In the genomic region with DNA sequence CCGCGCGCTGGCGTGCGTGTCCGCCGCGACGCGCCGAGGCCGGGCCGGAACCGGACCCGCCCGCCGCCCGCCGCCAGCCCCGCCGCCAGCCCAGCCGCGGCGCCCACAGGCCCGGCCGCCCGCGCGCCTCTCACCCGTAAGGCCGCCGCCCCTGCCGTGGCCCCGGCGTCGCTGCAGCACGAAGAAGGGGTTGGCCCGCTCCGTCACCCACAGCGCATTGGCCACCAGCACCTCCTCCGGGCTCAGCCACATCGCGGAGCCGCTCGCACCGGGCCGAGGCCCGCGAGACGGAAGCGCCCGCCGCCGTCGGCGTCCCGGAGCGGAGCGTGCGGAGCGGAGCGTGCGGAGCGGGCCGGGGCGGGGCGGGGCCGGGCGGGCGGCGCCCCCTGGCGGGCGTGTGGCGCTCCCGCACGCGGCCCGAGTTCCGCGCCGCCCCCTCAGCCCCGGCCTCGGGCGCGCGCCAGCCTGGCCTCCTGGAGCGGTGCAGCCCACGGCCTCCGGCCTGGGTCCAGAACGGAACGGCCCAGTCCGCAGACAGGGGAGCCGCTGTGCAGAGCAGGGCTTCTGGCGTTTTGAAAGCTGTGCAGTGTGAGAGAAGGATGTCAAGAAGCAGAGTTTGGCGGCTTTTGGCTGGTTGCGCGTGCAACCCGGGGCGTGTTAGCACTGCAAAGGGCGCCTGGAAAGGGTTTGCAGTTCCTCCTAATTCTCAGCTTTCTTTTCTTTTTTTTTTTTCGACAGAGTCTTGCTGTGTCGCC, we compare ENCODE assay signal across 8 cellular contexts. TPM values are rescaled to one million over a fixed set of nuclear protein-coding genes. Genes with fewer than 3 reads are reported as not detected.
DNase-seq lines count a peak whose midpoint lies in the region; ATAC-seq lines count a peak whose summit lies in the region.

Gene TBC1D9B (minus strand): TSS at position 328 of the 755 bp plus-strand sequence. CDS start 76 bp downstream, at position 252.

- H2BK12ac ChIP-seq in mesenchymal stem cell (ENCODE audit: low read length in 2 of 2) = peak within 1 kb of the TSS in 1 of 2 experiments; percentile 54

- peaks cover 12% of the 10 kb centered on the region for H3K36me3 Mint-ChIP-seq in effector memory CD8-positive, alpha-beta T cell (ENCODE audit: insufficient read depth)

- DNase-seq in AG08395 (ENCODE audit: low spot score) (peak; percentile 85), NCI-H748 treated with DMSO at 0.1 percent for 48 hours (lab: John Stamatoyannopoulos, UW) (peak; percentile 27), mesenchymal stem cell (peak; percentile 62)
- DNase-seq in activated CD8-positive, alpha-beta memory T cell treated with anti-CD3 and anti-CD28 coated beads for 4 hours (ENCODE audit: low read depth in 2 of 2) = peak; percentile 14 to 20
- DNase-seq in effector memory CD8-positive, alpha-beta T cell = peak; percentile 60 to 68 (median 64)
- DNase-seq in stimulated activated CD8-positive, alpha-beta memory T cell treated with anti-CD3 and anti-CD28 coated beads, Interleukin-12 subunit alpha, Interleukin-12 subunit beta, amount 100 ng/mL, for 24 hours (ENCODE audit: extremely low read depth) = peak; percentile 9

- H2BK15ac ChIP-seq in mesenchymal stem cell (ENCODE audit: low read depth, poor library complexity, severe bottlenecking) = peak within 1 kb of the TSS; percentile 95

- peak; percentile 68 for ATAC-seq in GM18517 (IDR thresholded peaks at IDR 0.05; ENCODE audit: unreplicated experiment)
- ATAC-seq in HG03045 (IDR thresholded peaks at IDR 0.05; ENCODE audit: unreplicated experiment) = peak; percentile 82
- peak; percentile 91 for ATAC-seq in effector memory CD8-positive, alpha-beta T cell (replicated peaks)

- H2AFZ ChIP-seq in mesenchymal stem cell (ENCODE audit: low read depth, low read length) = peak within 1 kb of the TSS; percentile 97

- no peak within 1 kb of the TSS for H2AK5ac ChIP-seq in mesenchymal stem cell (ENCODE audit: low read length, severe bottlenecking)

- H3K23ac ChIP-seq in mesenchymal stem cell (ENCODE audit: low read length in 2 of 2) = peak within 1 kb of the TSS in 1 of 2 experiments; percentile 68

- H3K4me1 ChIP-seq in mesenchymal stem cell (ENCODE audit: control insufficient read depth, insufficient read depth, low read depth, low read length) = peaks cover 20% of the 10 kb centered on the region

- peak within 1 kb of the TSS; percentile 93 for H3K4me2 ChIP-seq in mesenchymal stem cell (ENCODE audit: low read length, poor library complexity, severe bottlenecking)

- H4K8ac ChIP-seq in mesenchymal stem cell (ENCODE audit: low read length) = peak within 1 kb of the TSS; percentile 97

- peaks cover 9 to 12% of the 10 kb centered on the region in 2 donors for H3K4me1 Mint-ChIP-seq in effector memory CD8-positive, alpha-beta T cell (ENCODE audit: low read depth in 2 of 2)

- H3K36me3 ChIP-seq in mesenchymal stem cell (ENCODE audit: control insufficient read depth in 1 of 2, insufficient read depth in 2 of 2, low read depth in 1 of 2, low read length in 2 of 2) = peaks cover 22 to 28% of the 10 kb centered on the region in 2 experiments

- no peaks in the 10 kb centered on the region for H3K9me3 Mint-ChIP-seq in effector memory CD8-positive, alpha-beta T cell

- 10% methylated on average over 51 of the region's 102 CpGs for WGBS in mesenchymal stem cell

- H3K27me3 Mint-ChIP-seq in effector memory CD8-positive, alpha-beta T cell = no peaks in the 10 kb centered on the region

- peak within 1 kb of the TSS; percentile 92 for H2BK120ac ChIP-seq in mesenchymal stem cell (ENCODE audit: low read depth, low read length)

- peak within 1 kb of the TSS; percentile 92 to 96 for H3K4me3 ChIP-seq in mesenchymal stem cell (ENCODE audit: insufficient read depth in 1 of 2, low read depth in 1 of 2, low read length in 2 of 2)

- peak within 1 kb of the TSS; percentile 81 to 86 for H3K4me3 Mint-ChIP-seq in effector memory CD8-positive, alpha-beta T cell

- peak within 1 kb of the TSS; percentile 89 for H3K9ac ChIP-seq in mesenchymal stem cell (ENCODE audit: low read length)

- H3K79me1 ChIP-seq in mesenchymal stem cell (replicated peaks; ENCODE audit: low read length, poor library complexity, severe bottlenecking) = peaks cover 22% of the 10 kb centered on the region

- peak within 1 kb of the TSS; percentile 65 to 84 for H3K4ac ChIP-seq in mesenchymal stem cell (ENCODE audit: low read depth in 1 of 2, low read length in 2 of 2)

- H3K9me3 ChIP-seq in mesenchymal stem cell (ENCODE audit: control insufficient read depth, low read length) = no peaks in the 10 kb centered on the region

- peak within 1 kb of the TSS; percentile 64 for H3K27ac ChIP-seq in mesenchymal stem cell (ENCODE audit: low read length, poor library complexity, severe bottlenecking)

- peak within 1 kb of the TSS; percentile 92 to 99 for H3K18ac ChIP-seq in mesenchymal stem cell (ENCODE audit: low read depth in 1 of 2, low read length in 2 of 2)

- peak within 1 kb of the TSS; percentile 98 to 99 for H3K14ac ChIP-seq in mesenchymal stem cell (ENCODE audit: low read length in 2 of 2)

- H3K27ac Mint-ChIP-seq in effector memory CD8-positive, alpha-beta T cell = peak within 1 kb of the TSS; percentile 10 to 88

- H2BK5ac ChIP-seq in mesenchymal stem cell (ENCODE audit: low read depth, low read length, poor library complexity, severe bottlenecking) = no peak within 1 kb of the TSS

- H4K91ac ChIP-seq in mesenchymal stem cell (ENCODE audit: low read length) = peak within 1 kb of the TSS; percentile 86

- H3K27me3 ChIP-seq in mesenchymal stem cell (ENCODE audit: control insufficient read depth in 1 of 2, insufficient read depth in 1 of 2, low read length in 2 of 2) = no peaks in the 10 kb centered on the region

RNA-seq across cellular contexts. Expression of gene TBC1D9B, which starts in this region (rescaled TPM):
- 55.6 TPM for polyA plus RNA-seq in mesenchymal stem cell (2013, experiment 1 of 2)
- 54.3 TPM for polyA plus RNA-seq in mesenchymal stem cell (2013, experiment 2 of 2)

Comparison
In these comparisons a context has a peak if more than half of its experiments do, and no peak if none do; other contexts are left out.
1. Peak in every context shown above with its lines: DNase-seq, ATAC-seq, H3K4me3 ChIP-seq and H3K27ac ChIP-seq.
2. DNase-seq: peak in every context shown above with its lines; median percentile 85 in AG08395; 64 in effector memory CD8-positive, alpha-beta T cell; 62 in mesenchymal stem cell; 27 in NCI-H748 treated with DMSO at 0.1 percent for 48 hours; 17 in activated CD8-positive, alpha-beta memory T cell treated with anti-CD3 and anti-CD28 coated beads for 4 hours; 9 in stimulated activated CD8-positive, alpha-beta memory T cell treated with anti-CD3 and anti-CD28 coated beads, Interleukin-12 subunit alpha, Interleukin-12 subunit beta, amount 100 ng/mL, for 24 hours.